Comparison of ENCODE assay signal across 1 cellular context in genomic region chr3:139222100-139222657, GRCh38.
TF ChIP-seq lines count a peak whose summit lies in the region.

No MANE protein-coding gene starts in this region.

TF ChIP-seq in K562, 482 proteins besides CTCF, POLR2A, EP300 and RAD21 (continued from another document and continues in another):
- TF ChIP-seq HES1 (IDR thresholded peaks at IDR 0.05; ENCODE audit: low read depth) (0 out of 2 replicates have a peak, but pooled peaks have one; percentile 59), USF2 (CRISPR knock-in tag; IDR thresholded peaks at IDR 0.05) (no peak), RB1 (IDR thresholded peaks at IDR 0.05; ENCODE audit: low read depth) (0 out of 2 replicates have a peak, but pooled peaks have one; percentile 18), PTTG1 (tag; IDR thresholded peaks at IDR 0.05; ENCODE audit: low read depth) (no peak), ZC3H8 (IDR thresholded peaks at IDR 0.05) (no peak), ARID4B (CRISPR knock-in tag; IDR thresholded peaks at IDR 0.05) (no peak), JUND (IDR thresholded peaks at IDR 0.05; ENCODE audit: borderline replicate concordance, low read depth, low read length) (0 out of 2 replicates have a peak, but pooled peaks have one; percentile 47), JUND (tag; IDR thresholded peaks at IDR 0.05; ENCODE audit: borderline replicate concordance, low read depth, low read length) (peak; percentile 53; the same call in 2 of the 3 replicates), NFIX (CRISPR knock-in tag; IDR thresholded peaks at IDR 0.05; ENCODE audit: low read depth) (no peak), ARID1B (IDR thresholded peaks at IDR 0.05) (peak; percentile 99), ZNF77 (CRISPR knock-in tag; IDR thresholded peaks at IDR 0.05) (no peak), ZNF717 (CRISPR knock-in tag; IDR thresholded peaks at IDR 0.05) (no peak), THRA (IDR thresholded peaks at IDR 0.05) (no peak), PRMT5 (CRISPR knock-in tag; IDR thresholded peaks at IDR 0.05) (no peak), ZSCAN29 (IDR thresholded peaks at IDR 0.05) (no peak), ZBTB17 (CRISPR knock-in tag; IDR thresholded peaks at IDR 0.05) (peak; percentile 58), E2F8 (IDR thresholded peaks at IDR 0.05; ENCODE audit: low read depth, partially characterized antibody) (no peak), ZNF609 (CRISPR knock-in tag; IDR thresholded peaks at IDR 0.05; ENCODE audit: borderline replicate concordance) (peak; percentile 89; the same call in 1 of the 2 replicates), SP1 (CRISPR knock-in tag; IDR thresholded peaks at IDR 0.05) (peak; percentile 74), KDM4B (IDR thresholded peaks at IDR 0.05; ENCODE audit: borderline replicate concordance in 2 of 2, low read depth in 1 of 2) (no peak), CBFA2T2 (conservative IDR thresholded peaks at IDR 0.05) (peak; percentile 99), ZNF444 (CRISPR knock-in tag; IDR thresholded peaks at IDR 0.05) (no peak), ZNF318 (IDR thresholded peaks at IDR 0.05; ENCODE audit: borderline replicate concordance in 1 of 2, low read depth in 1 of 2) (no peak), ZNF280A (IDR thresholded peaks at IDR 0.05; ENCODE audit: low read depth, partially characterized antibody) (no peak), CC2D1A (IDR thresholded peaks at IDR 0.05) (peak; percentile 93; the same call in 1 of the 2 replicates), ZEB2 (IDR thresholded peaks at IDR 0.05) (no peak)
